In genomic region chr2:157319795-157320194, GRCh38 we compare ENCODE assay signal across 33 cellular contexts. TPM values are rescaled to one million over a fixed set of nuclear protein-coding genes. Genes with fewer than 3 reads are reported as not detected.
"Had no signal": no experiment of that assay in that cellular context is flagged by ENCODE, and none has a peak within 500 bp of the region (broad histone marks: within the 10 kb centered on the region; RNA-seq: fewer than 3 reads in every experiment).

No MANE protein-coding gene starts in this region.

- H3K4me3 Mint-ChIP-seq: dendritic cell treated with granulocyte-macrophage colony-stimulating factor and Interleukin-4, amounts not matched to agents 40 ng/mL and 50 ng/mL, for 4 days; naive thymus-derived CD8-positive, alpha-beta T cell; nephron progenitor cell had no signal

- H3K9me3 Mint-ChIP-seq: dendritic cell treated with granulocyte-macrophage colony-stimulating factor and Interleukin-4, amounts not matched to agents 40 ng/mL and 50 ng/mL, for 4 days; naive thymus-derived CD8-positive, alpha-beta T cell; nephron progenitor cell; stimulated activated naive CD8-positive, alpha-beta T cell treated with anti-CD3 and anti-CD28 coated beads, Interleukin-15, amount 100 ng/mL, for 72 hours had no signal

- H3K4me1 Mint-ChIP-seq: nephron progenitor cell had no signal

- DNase-seq: cerebellar nuclear complex; effector memory CD4-positive, alpha-beta T cell; foreskin melanocyte; kidney; left cardiac atrium; left lung; mesendoderm; naive thymus-derived CD8-positive, alpha-beta T cell; nephron progenitor cell; occipital lobe; pancreas; stimulated activated CD4-positive, alpha-beta T cell treated with anti-CD3 and anti-CD28 coated beads, Interleukin-12 subunit alpha, Interleukin-12 subunit beta, amount 100 ng/mL, for 4 hours; stimulated activated CD4-positive, alpha-beta T cell treated with anti-CD3 and anti-CD28 coated beads, Interleukin-1b, Interleukin-23, amount 100 ng/mL, for 48 hours; stimulated activated CD4-positive, alpha-beta T cell treated with anti-CD3 and anti-CD28 coated beads, Interleukin-4, amount 100 ng/mL, for 1 hour; stimulated activated CD8-positive, alpha-beta memory T cell treated with anti-CD3 and anti-CD28 coated beads, Interleukin-4, amount 100 ng/mL, for 48 hours; stimulated activated naive CD4-positive, alpha-beta T cell; stimulated activated naive CD8-positive, alpha-beta T cell treated with anti-CD3 and anti-CD28 coated beads, Interleukin-15, amount 100 ng/mL, for 72 hours; upper lobe of left lung had no signal

- H3K27ac ChIP-seq: esophagus muscularis mucosa, left lung, pancreas, right atrium auricular region, thoracic aorta, tibial nerve, upper lobe of left lung had no signal

- H3K27me3 Mint-ChIP-seq: dendritic cell treated with granulocyte-macrophage colony-stimulating factor and Interleukin-4, amounts not matched to agents 40 ng/mL and 50 ng/mL, for 4 days; naive thymus-derived CD8-positive, alpha-beta T cell; progenitor cell of endocrine pancreas; stimulated activated naive CD8-positive, alpha-beta T cell treated with anti-CD3 and anti-CD28 coated beads, Interleukin-15, amount 100 ng/mL, for 72 hours had no signal

- ATAC-seq: left cardiac atrium; left lung; naive thymus-derived CD8-positive, alpha-beta T cell; pancreas; sciatic nerve had no signal

- H3K27ac Mint-ChIP-seq: dendritic cell treated with granulocyte-macrophage colony-stimulating factor and Interleukin-4, amounts not matched to agents 40 ng/mL and 50 ng/mL, for 4 days; naive thymus-derived CD8-positive, alpha-beta T cell; nephron progenitor cell; progenitor cell of endocrine pancreas; stimulated activated naive CD8-positive, alpha-beta T cell treated with anti-CD3 and anti-CD28 coated beads, Interleukin-15, amount 100 ng/mL, for 72 hours had no signal

- FAIRE-seq: colon, endothelial cell of umbilical vein, kidney, pancreas, urothelium cell line had no signal

RNA-seq across cellular contexts. Expression of gene ERMN, which starts 5.8 kb away (rescaled TPM):
- total RNA-seq: cardiac septum, endothelial cell of umbilical vein, epithelial cell of proximal tubule, glomerular endothelial cell, lung microvascular endothelial cell, progenitor cell of endocrine pancreas, right atrium auricular region, smooth muscle cell had no signal
